8 cellular contexts compared by ENCODE assay signal in genomic region chr10:103859161-103860141, GRCh38. TPM values are rescaled to one million over a fixed set of nuclear protein-coding genes. Genes with fewer than 3 reads are reported as not detected.
DNase-seq lines count a peak whose midpoint lies in the region; ATAC-seq and TF ChIP-seq lines count a peak whose summit lies in the region.

No MANE protein-coding gene starts in this region.

- H3K9me3 ChIP-seq in vagina = no peaks in the 10 kb centered on the region

- no peaks in the 10 kb centered on the region for H3K36me3 ChIP-seq in vagina

- H3K4me1 ChIP-seq in vagina = peaks cover 15% of the 10 kb centered on the region

- TF ChIP-seq CTCF in vagina (IDR thresholded peaks at IDR 0.05) = peak; percentile 45 to 81 (median 79)

- DNase-seq in activated gamma-delta T cell treated with Interleukin-2 at 50 U/mL for 16 hours (peak; percentile 50), activated gamma-delta T cell (lab: John Stamatoyannopoulos, UW) (no peak), RKO (ENCODE audit: low spot score) (peak; percentile 62), fibroblast of the conjunctiva (ENCODE audit: low read depth) (peak; percentile 55), nucleus accumbens (lab: John Stamatoyannopoulos, UW) (peak in 46 of 56 donors; percentile 10 to 81 (median 51)), vagina (ENCODE audit: extremely low spot score in 2 of 2) (no peak)
- DNase-seq in activated T-helper 9 cell treated with anti-CD3 and anti-CD28 coated beads, Interleukin-2, amount 50 U/mL, for 16 hours (ENCODE audit: low read depth) = peak; percentile 20

- ATAC-seq in HG03354 (IDR thresholded peaks at IDR 0.05; ENCODE audit: poor library complexity, severe bottlenecking, unreplicated experiment) = peak; percentile 71

- intact Hi-C loops in vagina (cut with DNase I) = loop anchor here (5.0 kb wide), 2 partner anchors 147 to 257 kb away; no protein-coding TSS in a partner anchor

- no peak overlapping the region for H3K27ac ChIP-seq in vagina

- H3K27me3 ChIP-seq in vagina = no peaks in the 10 kb centered on the region

- H3K4me3 ChIP-seq in vagina = no peak overlapping the region

- no peak for TF ChIP-seq POLR2A in vagina (IDR thresholded peaks at IDR 0.05)

RNA-seq across cellular contexts. Expression of gene SH3PXD2A, which starts 4.1 kb away (rescaled TPM):
- 56.2 TPM for total RNA-seq in vagina

RNA-seq across cellular contexts. Expression of gene STN1, which starts 58.5 kb away (rescaled TPM):
- total RNA-seq in vagina = 22.3 TPM

Comparison
In these comparisons a context has a peak if more than half of its experiments do, and no peak if none do; other contexts are left out.
1. DNase-seq: peak in activated gamma-delta T cell treated with Interleukin-2 at 50 U/mL for 16 hours (single experiment), RKO (single experiment), activated T-helper 9 cell treated with anti-CD3 and anti-CD28 coated beads, Interleukin-2, amount 50 U/mL, for 16 hours (single experiment), fibroblast of the conjunctiva (single experiment) and nucleus accumbens (46 of 56); none in activated gamma-delta T cell (single experiment) and vagina (0 of 2).